20 cellular contexts compared by ENCODE assay signal in genomic region chr20:400121-400450, GRCh38. TPM values are rescaled to one million over a fixed set of nuclear protein-coding genes. Genes with fewer than 3 reads are reported as not detected.
DNase-seq lines count a peak whose midpoint lies in the region; ATAC-seq and TF ChIP-seq lines count a peak whose summit lies in the region.
"Had no signal": no experiment of that assay in that cellular context is flagged by ENCODE, and none has a peak within 500 bp of the region (broad histone marks: within the 10 kb centered on the region; RNA-seq: fewer than 3 reads in every experiment).

No MANE protein-coding gene starts in this region.

- POLR2A ChIA-PET in Caco-2 (lab: Charles Lee) = interaction anchor here (0.6 to 1.6 kb wide), 5 partner anchors 16 to 53 kb away, joined by 3 to 5 read pairs (median 3); partner anchors contain the start of gene NRSN2
- POLR2A ChIA-PET in PC-3 (lab: Charles Lee; ENCODE audit: unreplicated experiment) = no interaction called here

- TF ChIP-seq CTCF in Caco-2 (IDR thresholded peaks at IDR 0.05; ENCODE audit: insufficient read depth in 1 of 2, low read depth in 1 of 2, low read length in 1 of 2, severe bottlenecking in 1 of 2, unreplicated experiment in 1 of 2) = no peak
- no peak for TF ChIP-seq CTCF in PC-3 (conservative IDR thresholded peaks at IDR 0.05; ENCODE audit: low read depth, low read length)
- no peak for TF ChIP-seq CTCF in natural killer cell (IDR thresholded peaks at IDR 0.05)
- TF ChIP-seq CTCF in uterus (IDR thresholded peaks at IDR 0.05) = no peak
- no peak for TF ChIP-seq CTCF in left ventricle myocardium inferior (IDR thresholded peaks at IDR 0.05; ENCODE audit: borderline replicate concordance)

- H3K9ac ChIP-seq in PC-3 (ENCODE audit: low read length) = no peak overlapping the region

- peak overlapping the region; percentile 87 for H3K27ac ChIP-seq in PC-3 (ENCODE audit: low read length)
- H3K27ac ChIP-seq in uterus = no peak overlapping the region
- no peak overlapping the region for H3K27ac ChIP-seq in left ventricle myocardium inferior (replicated peaks)
- H3K27ac ChIP-seq: esophagus muscularis mucosa, skin epidermis had no signal

- no peak for TF ChIP-seq POLR2A in uterus (IDR thresholded peaks at IDR 0.05)

- CTCF ChIA-PET in Caco-2 (lab: Charles Lee) (interaction anchor here (0.9 to 1.9 kb wide), 3 partner anchors 9 to 70 kb away, joined by 3 to 5 read pairs (median 3); no protein-coding TSS in a partner anchor), PC-3 (lab: Charles Lee) (interaction anchor here (0.6 kb wide), 1 partner anchor 31 kb away, joined by 3 read pairs; no protein-coding TSS in a partner anchor)

- H3K9me3 ChIP-seq in Caco-2 (no peaks in the 10 kb centered on the region), PC-3 (ENCODE audit: low read length) (no peaks in the 10 kb centered on the region), uterus (no peaks in the 10 kb centered on the region), left ventricle myocardium inferior (replicated peaks) (no peaks in the 10 kb centered on the region)
- H3K9me3 ChIP-seq: esophagus muscularis mucosa had no signal

- H3K36me3 ChIP-seq in Caco-2 (ENCODE audit: control insufficient read depth, insufficient read depth, low read length) = peaks cover 4% of the 10 kb centered on the region
- peaks cover 30% of the 10 kb centered on the region for H3K36me3 ChIP-seq in PC-3 (ENCODE audit: low read depth, low read length)
- H3K36me3 ChIP-seq in uterus = no peaks in the 10 kb centered on the region
- peaks cover 9% of the 10 kb centered on the region for H3K36me3 ChIP-seq in left ventricle myocardium inferior

- ATAC-seq in PC-3 = peak; percentile 2; the same call in 1 of the 2 replicates
- ATAC-seq in natural killer cell = no peak
- ATAC-seq: activated T-cell treated with anti-CD3 and anti-CD28 coated beads, Interleukin-2, amount 50 U/mL, for 4 hours; left cardiac atrium had no signal

- no peaks in the 10 kb centered on the region for H3K27me3 ChIP-seq in Caco-2 (replicated peaks; ENCODE audit: control insufficient read depth, insufficient read depth, low read length)
- H3K27me3 ChIP-seq in PC-3 (ENCODE audit: low read length) = no peaks in the 10 kb centered on the region
- no peaks in the 10 kb centered on the region for H3K27me3 ChIP-seq in uterus
- no peaks in the 10 kb centered on the region for H3K27me3 ChIP-seq in left ventricle myocardium inferior (ENCODE audit: low read depth)
- H3K27me3 ChIP-seq: esophagus muscularis mucosa had no signal

- no peak overlapping the region for H2AFZ ChIP-seq in PC-3 (ENCODE audit: low read length)

- no peak overlapping the region for H3K4me2 ChIP-seq in PC-3 (ENCODE audit: low read length)

- no peak overlapping the region for H3K4me3 Mint-ChIP-seq in Caco-2 (ENCODE audit: unreplicated experiment)
- no peak overlapping the region for H3K4me3 Mint-ChIP-seq in natural killer cell
- H3K4me3 Mint-ChIP-seq: activated naive CD4-positive, alpha-beta T cell treated with anti-CD3 and anti-CD28 coated beads for 36 hours; activated T-cell treated with anti-CD3 and anti-CD28 coated beads, Interleukin-2, amount 50 U/mL, for 4 hours; stimulated activated naive CD8-positive, alpha-beta T cell treated with anti-CD3 and anti-CD28 coated beads, Interleukin-15, Interleukin-2, amounts not matched to agents 100 ng/mL and 50 ng/mL, for 24 hours; type B pancreatic cell had no signal

- no peaks in the 10 kb centered on the region for H4K20me1 ChIP-seq in PC-3 (ENCODE audit: low read length)

- H3K4me1 ChIP-seq in Caco-2 = peaks cover 26% of the 10 kb centered on the region
- H3K4me1 ChIP-seq in PC-3 (ENCODE audit: insufficient read depth, low read length) = peaks cover 24% of the 10 kb centered on the region
- no peaks in the 10 kb centered on the region for H3K4me1 ChIP-seq in uterus
- no peaks in the 10 kb centered on the region for H3K4me1 ChIP-seq in left ventricle myocardium inferior
- H3K4me1 ChIP-seq: esophagus muscularis mucosa had no signal

- intact Hi-C loops in Caco-2 (cut with micrococcal nuclease; ENCODE audit: unreplicated experiment) (loop anchor here (5.0 kb wide), 1 partner anchor 62 kb away; the partner anchor contains the start of gene TBC1D20), PC-3 (cut with micrococcal nuclease) (loop anchor here (2.0 to 5.0 kb wide), 2 partner anchors 17 to 38 kb away; no protein-coding TSS in a partner anchor), natural killer cell (cut with micrococcal nuclease) (loop anchor here (10.0 kb wide), 1 partner anchor 45 kb away; no protein-coding TSS in a partner anchor), uterus (cut with DNase I; ENCODE audit: low total_unique reads) (no loop called here), left ventricle myocardium inferior (cut with micrococcal nuclease) (no loop called here)

- H3K9me2 ChIP-seq in PC-3 (replicated peaks; ENCODE audit: low read length) = no peaks in the 10 kb centered on the region

- H3F3A ChIP-seq in PC-3 (ENCODE audit: low read length, unreplicated experiment) = no peaks in the 10 kb centered on the region

- DNase-seq in A172 (ENCODE audit: low spot score) (peak; percentile 11), Caco-2 (no peak), PC-3 (no peak), foreskin melanocyte (peak; percentile 29), C1 segment of cervical spinal cord (lab: John Stamatoyannopoulos, UW) (no peak), natural killer cell (no peak), uterus (no peak), left ventricle myocardium inferior (no peak)
- DNase-seq: activated CD4-positive, alpha-beta T cell treated with anti-CD3 and anti-CD28 coated beads for 1 hour; activated naive CD4-positive, alpha-beta T cell treated with anti-CD3 and anti-CD28 coated beads for 36 hours; activated T-cell treated with anti-CD3 and anti-CD28 coated beads, Interleukin-2, amount 50 U/mL, for 4 hours; AML-193; effector memory CD4-positive, alpha-beta T cell; left cardiac atrium; NCI-H1105 treated with DMSO at 0.1 percent for 48 hours; NCI-H526 treated with DMSO at 0.1 percent for 48 hours had no signal

- H3K4me1 Mint-ChIP-seq in Caco-2 (ENCODE audit: low read depth, unreplicated experiment) = peaks cover 20% of the 10 kb centered on the region
- peaks cover 0 to 6% of the 10 kb centered on the region in 2 donors for H3K4me1 Mint-ChIP-seq in natural killer cell

- H3K36me3 Mint-ChIP-seq in Caco-2 (ENCODE audit: insufficient read depth, unreplicated experiment) = peaks cover 73% of the 10 kb centered on the region
- H3K36me3 Mint-ChIP-seq in natural killer cell = no peaks in the 10 kb centered on the region
- H3K36me3 Mint-ChIP-seq: type B pancreatic cell had no signal

- BruUV-seq in Caco-2 (replicated peaks; lab: Mats Ljungman, UMichigan) (no TSS peak), PC-3 (replicated peaks; lab: Mats Ljungman, UMichigan) (no TSS peak)

- H3K27me3 Mint-ChIP-seq in Caco-2 (ENCODE audit: insufficient read depth, unreplicated experiment) (no peaks in the 10 kb centered on the region), natural killer cell (ENCODE audit: low read depth in 2 of 2) (no peaks in the 10 kb centered on the region)
- H3K27me3 Mint-ChIP-seq: stimulated activated naive CD8-positive, alpha-beta T cell treated with anti-CD3 and anti-CD28 coated beads, Interleukin-15, Interleukin-2, amounts not matched to agents 100 ng/mL and 50 ng/mL, for 24 hours; type B pancreatic cell had no signal

- H3K4me3 ChIP-seq in Caco-2 (ENCODE audit: low read depth, low read length) = no peak overlapping the region
- H3K4me3 ChIP-seq in PC-3 (ENCODE audit: low read length) = no peak overlapping the region
- H3K4me3 ChIP-seq in uterus = no peak overlapping the region
- H3K4me3 ChIP-seq in left ventricle myocardium inferior = no peak overlapping the region
- H3K4me3 ChIP-seq: esophagus muscularis mucosa, skin epidermis had no signal

- peak overlapping the region; percentile 98 for H3K27ac Mint-ChIP-seq in Caco-2 (ENCODE audit: unreplicated experiment)
- no peak overlapping the region for H3K27ac Mint-ChIP-seq in natural killer cell
- H3K27ac Mint-ChIP-seq: activated naive CD4-positive, alpha-beta T cell treated with anti-CD3 and anti-CD28 coated beads for 36 hours; stimulated activated naive CD8-positive, alpha-beta T cell treated with anti-CD3 and anti-CD28 coated beads, Interleukin-15, Interleukin-2, amounts not matched to agents 100 ng/mL and 50 ng/mL, for 24 hours had no signal

- H3K79me2 ChIP-seq in PC-3 (ENCODE audit: low read length) = no peaks in the 10 kb centered on the region

- H3K9me3 Mint-ChIP-seq in Caco-2 (ENCODE audit: unreplicated experiment) (no peaks in the 10 kb centered on the region), natural killer cell (no peaks in the 10 kb centered on the region)
- H3K9me3 Mint-ChIP-seq: activated T-cell treated with anti-CD3 and anti-CD28 coated beads, Interleukin-2, amount 50 U/mL, for 4 hours; stimulated activated naive CD8-positive, alpha-beta T cell treated with anti-CD3 and anti-CD28 coated beads, Interleukin-15, Interleukin-2, amounts not matched to agents 100 ng/mL and 50 ng/mL, for 24 hours; type B pancreatic cell had no signal

RNA-seq across cellular contexts. Expression of gene RBCK1, which starts 8.0 kb away (rescaled TPM):
- total RNA-seq in A172 (2014; rRNA removed; shearing (Covaris generic)) = 101 and 129 TPM in 2 replicates
- total RNA-seq in Caco-2 (2022) (103 and 111 TPM in 2 replicates), PC-3 (2014; rRNA removed) (115 and 137 TPM in 2 replicates), natural killer cell (100 to 1,000 TPM; 102 to 131 (median 104) TPM), uterus (10 to 100 TPM; 57.9 to 86.3 (median 64.6) TPM), left ventricle myocardium inferior (49.7 TPM)

RNA-seq across cellular contexts. Expression of gene TRIB3, which starts 19.5 kb away (rescaled TPM):
- total RNA-seq in A172 (2014; rRNA removed; shearing (Covaris generic)) = 23.2 and 25.6 TPM in 2 replicates
- 113 and 132 TPM in 2 replicates for total RNA-seq in Caco-2 (2022)
- 160 and 193 TPM in 2 replicates for total RNA-seq in PC-3 (2014; rRNA removed)
- 1 to 10 TPM; 4.0 to 8.9 (median 7.7) TPM for total RNA-seq in natural killer cell
- total RNA-seq in uterus = 1 to 10 TPM; 1.8 to 8.4 (median 3.9) TPM
- total RNA-seq in left ventricle myocardium inferior = 0.69 TPM

RNA-seq across cellular contexts. Expression of gene NRSN2, which starts 53.2 kb away (rescaled TPM):
- 28.5 and 45.1 TPM in 2 replicates for total RNA-seq in A172 (2014; rRNA removed; shearing (Covaris generic))
- 24.6 and 27.5 TPM in 2 replicates for total RNA-seq in Caco-2 (2022)
- total RNA-seq in PC-3 (2014; rRNA removed) = 50.7 and 55.7 TPM in 2 replicates
- total RNA-seq in natural killer cell = 1 to 10 TPM; 6.6 to 9.3 (median 8.4) TPM
- total RNA-seq in uterus = 10 to 100 TPM; 10.2 to 65.6 (median 28.7) TPM
- 17.5 TPM for total RNA-seq in left ventricle myocardium inferior

Comparison
In these comparisons a context has a peak if more than half of its experiments do, and no peak if none do; other contexts are left out.
1. DNase-seq: peak in A172 (single experiment) and foreskin melanocyte (single experiment); none in Caco-2 (0 of 2), PC-3 (single experiment), C1 segment of cervical spinal cord (0 of 14), natural killer cell (single experiment), uterus (0 of 2) and left ventricle myocardium inferior (single experiment).
2. intact Hi-C loops: an anchor here in Caco-2 (5.0 kb wide), PC-3 (2.0 to 5.0 kb wide) and natural killer cell (10.0 kb wide); none called in uterus and left ventricle myocardium inferior.